1 cellular context compared by ENCODE assay signal in genomic region chrX:24150051-24150790, GRCh38.
TF ChIP-seq lines count a peak whose summit lies in the region.

No MANE protein-coding gene starts in this region.

TF ChIP-seq in K562, 482 proteins besides CTCF, POLR2A, EP300 and RAD21 (continued from another document and continues in another):
- no peak for TF ChIP-seq NEUROD1 (IDR thresholded peaks at IDR 0.05; ENCODE audit: borderline replicate concordance, low read depth, low read length, partially characterized antibody)
- no peak for TF ChIP-seq ZBTB8A (IDR thresholded peaks at IDR 0.05; ENCODE audit: partially characterized antibody)
- no peak for TF ChIP-seq CAMTA2 (CRISPR knock-in tag; conservative IDR thresholded peaks at IDR 0.05)
- TF ChIP-seq ELF4 (CRISPR knock-in tag; IDR thresholded peaks at IDR 0.05): no peak
- TF ChIP-seq ETV1 (tag; conservative IDR thresholded peaks at IDR 0.05; ENCODE audit: low read depth): peak; percentile 18; the same call in 1 of the 2 replicates
- no peak for TF ChIP-seq MIER1 (IDR thresholded peaks at IDR 0.05; ENCODE audit: low read depth)
- no peak for TF ChIP-seq MAFF (IDR thresholded peaks at IDR 0.05; ENCODE audit: low read length)
- no peak for TF ChIP-seq BDP1 (IDR thresholded peaks at IDR 0.05; ENCODE audit: insufficient read depth, insufficient read length)
- TF ChIP-seq HBP1 (CRISPR knock-in tag; IDR thresholded peaks at IDR 0.05): no peak
- no peak for TF ChIP-seq ZNF282 (CRISPR knock-in tag; IDR thresholded peaks at IDR 0.05)
- TF ChIP-seq E2F6 (IDR thresholded peaks at IDR 0.05; ENCODE audit: borderline replicate concordance in 1 of 2, extremely low read depth in 1 of 2, insufficient read depth in 1 of 2, insufficient read length in 1 of 2, low read depth in 1 of 2, low read length in 1 of 2, poor library complexity in 1 of 2, severe bottlenecking in 1 of 2): peak in 1 of 2 experiments; percentile 23
- TF ChIP-seq HEY1 (CRISPR knock-in tag; IDR thresholded peaks at IDR 0.05; ENCODE audit: borderline replicate concordance): no peak
- TF ChIP-seq ZNF695 (CRISPR knock-in tag; IDR thresholded peaks at IDR 0.05): no peak
- no peak for TF ChIP-seq ARID3A (IDR thresholded peaks at IDR 0.05; ENCODE audit: borderline replicate concordance, low read depth, low read length)
- no peak for TF ChIP-seq TSC22D4 (tag; IDR thresholded peaks at IDR 0.05)
- no peak for TF ChIP-seq ZNF77 (CRISPR knock-in tag; IDR thresholded peaks at IDR 0.05)
- no peak for TF ChIP-seq ZNF280A (IDR thresholded peaks at IDR 0.05; ENCODE audit: low read depth, partially characterized antibody)
- TF ChIP-seq RBM25 (IDR thresholded peaks at IDR 0.05; ENCODE audit: low read depth, low read length, severe bottlenecking): no peak
- no peak for TF ChIP-seq IFI16 (CRISPR knock-in tag; IDR thresholded peaks at IDR 0.05)
- no peak for TF ChIP-seq ZNF830 (CRISPR knock-in tag; IDR thresholded peaks at IDR 0.05)
- no peak for TF ChIP-seq KHSRP (IDR thresholded peaks at IDR 0.05)
- no peak for TF ChIP-seq BRCA1 (IDR thresholded peaks at IDR 0.05)
- TF ChIP-seq BRCA1 (CRISPR knock-in tag; IDR thresholded peaks at IDR 0.05): no peak
- TF ChIP-seq HINFP (tag; conservative IDR thresholded peaks at IDR 0.05; ENCODE audit: low read depth): no peak
- no peak for TF ChIP-seq ZNF311 (CRISPR knock-in tag; IDR thresholded peaks at IDR 0.05)
- no peak for TF ChIP-seq STAT5B (CRISPR knock-in tag; IDR thresholded peaks at IDR 0.05)
- TF ChIP-seq NELFE (IDR thresholded peaks at IDR 0.05; ENCODE audit: insufficient read depth, insufficient read length): no peak
- TF ChIP-seq YBX1 (IDR thresholded peaks at IDR 0.05): no peak
- no peak for TF ChIP-seq GTF2B (IDR thresholded peaks at IDR 0.05; ENCODE audit: extremely low read depth, insufficient read length)
- TF ChIP-seq NCOA6 (IDR thresholded peaks at IDR 0.05): no peak
- TF ChIP-seq ZNF395 (CRISPR knock-in tag; IDR thresholded peaks at IDR 0.05): peak; percentile 60; the same call in 1 of the 2 replicates
- TF ChIP-seq SETDB1 (IDR thresholded peaks at IDR 0.05; ENCODE audit: low read length): no peak
- TF ChIP-seq GTF2F1 (IDR thresholded peaks at IDR 0.05; ENCODE audit: low read depth, low read length): no peak
- TF ChIP-seq CEBPZ (IDR thresholded peaks at IDR 0.05; ENCODE audit: borderline replicate concordance, low read depth, low read length): no peak
- TF ChIP-seq GATA2 (CRISPR knock-in tag; IDR thresholded peaks at IDR 0.05): no peak
- no peak for TF ChIP-seq HMBOX1 (IDR thresholded peaks at IDR 0.05)
- no peak for TF ChIP-seq SFPQ (IDR thresholded peaks at IDR 0.05; ENCODE audit: low read depth, low read length)
- no peak for TF ChIP-seq ZNF280B (CRISPR knock-in tag; IDR thresholded peaks at IDR 0.05)
- TF ChIP-seq MEF2A (IDR thresholded peaks at IDR 0.05; ENCODE audit: control insufficient read depth, low read depth, low read length): no peak
- TF ChIP-seq ZNF175 (CRISPR knock-in tag; IDR thresholded peaks at IDR 0.05; ENCODE audit: low read depth): 0 out of 2 replicates have a peak, but pooled peaks have one; percentile 43
- no peak for TF ChIP-seq ZNF57 (CRISPR knock-in tag; IDR thresholded peaks at IDR 0.05)
- no peak for TF ChIP-seq E2F3 (CRISPR knock-in tag; IDR thresholded peaks at IDR 0.05)
- TF ChIP-seq NCOA2 (IDR thresholded peaks at IDR 0.05; ENCODE audit: partially characterized antibody in 2 of 2): no peak
- no peak for TF ChIP-seq HSF4 (CRISPR knock-in tag; IDR thresholded peaks at IDR 0.05; ENCODE audit: borderline replicate concordance)
- TF ChIP-seq TEAD2 (tag; IDR thresholded peaks at IDR 0.05): no peak
- TF ChIP-seq SMAD1 (IDR thresholded peaks at IDR 0.05; ENCODE audit: low read depth, low read length, partially characterized antibody): no peak
- TF ChIP-seq FOXA3 (CRISPR knock-in tag; conservative IDR thresholded peaks at IDR 0.05 in 1 of 2, IDR thresholded peaks at IDR 0.05 in 1 of 2): peak; percentile 52 to 86; a peak in 3 of 4 replicates
- TF ChIP-seq PRPF4 (IDR thresholded peaks at IDR 0.05; ENCODE audit: insufficient read depth, low read depth, low read length, poor library complexity, severe bottlenecking): no peak
- no peak for TF ChIP-seq ARID1B (IDR thresholded peaks at IDR 0.05)
- TF ChIP-seq GABPB2 (CRISPR knock-in tag; conservative IDR thresholded peaks at IDR 0.05): no peak
- TF ChIP-seq MCM5 (IDR thresholded peaks at IDR 0.05; ENCODE audit: low read depth): no peak
- TF ChIP-seq ZNF696 (CRISPR knock-in tag; conservative IDR thresholded peaks at IDR 0.05): no peak
- peak in 1 of 2 experiments; percentile 46; a peak in 1 of 4 replicates for TF ChIP-seq SIN3A (IDR thresholded peaks at IDR 0.05; ENCODE audit: borderline replicate concordance in 2 of 2, control insufficient read depth in 1 of 2, low read depth in 2 of 2, low read length in 2 of 2)
